ENCODE assay signal across 8 cellular contexts in the genomic region with DNA sequence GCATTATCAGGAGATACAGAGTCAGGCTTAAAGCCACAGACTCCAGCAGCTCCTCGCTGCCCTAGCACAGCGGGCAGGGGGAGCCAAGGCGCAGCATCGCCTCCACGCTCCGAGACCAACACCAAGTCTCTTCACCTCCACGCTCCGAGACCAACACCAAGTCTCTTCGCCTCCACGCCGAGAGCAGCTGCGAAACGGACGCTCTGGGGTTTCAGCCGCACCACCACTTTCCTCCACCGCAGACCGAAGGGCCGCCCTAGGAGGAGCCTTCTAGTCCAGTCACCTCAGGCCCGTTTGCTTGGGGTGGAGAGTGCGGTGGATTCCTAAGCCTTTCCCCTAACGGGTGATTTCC. TPM values are rescaled to one million over a fixed set of nuclear protein-coding genes. Genes with fewer than 3 reads are reported as not detected.
DNase-seq lines count a peak whose midpoint lies in the region; ATAC-seq and TF ChIP-seq lines count a peak whose summit lies in the region.

No MANE protein-coding gene starts in this region.

- peaks cover 10 to 25% (median 15%) of the 10 kb centered on the region in 3 donors for H3K4me1 Mint-ChIP-seq in CD8-positive, alpha-beta memory T cell

- H3K9me3 Mint-ChIP-seq in CD8-positive, alpha-beta memory T cell, result no peaks in the 10 kb centered on the region

- TF ChIP-seq POLR2A in GM19099 (IDR thresholded peaks at IDR 0.05; ENCODE audit: extremely low read depth, insufficient read length, low read depth), result peak; percentile 29

- POLR2A ChIA-PET in CD8-positive, alpha-beta memory T cell (lab: Charles Lee), result no interaction called here

- H3K9me3 ChIP-seq in CD8-positive, alpha-beta memory T cell (ENCODE audit: low read length), result no peaks in the 10 kb centered on the region

- peak; percentile 35 for TF ChIP-seq CTCF in astrocyte of the spinal cord (IDR thresholded peaks at IDR 0.05; ENCODE audit: low read depth, low read length)

- no peaks in the 10 kb centered on the region for H3K27me3 ChIP-seq in CD8-positive, alpha-beta memory T cell (ENCODE audit: insufficient read depth, low read length, poor library complexity, severe bottlenecking)
- no peaks in the 10 kb centered on the region for H3K27me3 ChIP-seq in rectal smooth muscle tissue (ENCODE audit: control insufficient read depth, insufficient read depth, low read length)

- peak in 1 of 5 donors; percentile 9 for DNase-seq in CD8-positive, alpha-beta memory T cell
- DNase-seq in SK-MEL-5 (ENCODE audit: low read depth, low spot score), result peak; percentile 39
- DNase-seq in astrocyte of the spinal cord (ENCODE audit: low read depth, low spot score), result peak; percentile 68
- DNase-seq in hippocampal formation (lab: John Stamatoyannopoulos, UW), result peak; percentile 21 to 44
- DNase-seq in DMS153 (lab: John Stamatoyannopoulos, UW), result no peak

- ATAC-seq in HG03378 (IDR thresholded peaks at IDR 0.05; ENCODE audit: unreplicated experiment), result peak; percentile 36

- in situ Hi-C loops in SK-MEL-5 (cut with HindIII; ENCODE audit: low pct_unique_long_range_greater_than_20kb, low sequenced_read_pairs), result no loop called here
- in situ Hi-C loops in astrocyte of the spinal cord (cut with HindIII; ENCODE audit: low sequenced_read_pairs), result no loop called here

- H3K27ac ChIP-seq in CD8-positive, alpha-beta memory T cell (ENCODE audit: low read depth, low read length), result peak overlapping the region; percentile 41
- peak overlapping the region; percentile 80 for H3K27ac ChIP-seq in rectal smooth muscle tissue (ENCODE audit: low read depth, low read length)

- peaks cover 17 to 22% of the 10 kb centered on the region in 2 donors for H3K27me3 Mint-ChIP-seq in CD8-positive, alpha-beta memory T cell

- H3K9ac ChIP-seq in rectal smooth muscle tissue (ENCODE audit: low read length), result peak overlapping the region; percentile 80

- H3K27ac Mint-ChIP-seq in CD8-positive, alpha-beta memory T cell, result peak overlapping the region in 2 of 8 donors; percentile 21 to 78

- H3K4me1 ChIP-seq in CD8-positive, alpha-beta memory T cell (ENCODE audit: insufficient read depth, low read length), result peaks cover 7% of the 10 kb centered on the region
- peaks cover 5% of the 10 kb centered on the region for H3K4me1 ChIP-seq in rectal smooth muscle tissue (ENCODE audit: control insufficient read depth, insufficient read depth, low read length)

- no peaks in the 10 kb centered on the region for H3K36me3 ChIP-seq in CD8-positive, alpha-beta memory T cell (ENCODE audit: insufficient read depth, low read length)
- no peaks in the 10 kb centered on the region for H3K36me3 ChIP-seq in rectal smooth muscle tissue (ENCODE audit: control insufficient read depth, insufficient read depth, low read length)

- peak overlapping the region; percentile 66 to 94 (median 80) for H3K4me3 Mint-ChIP-seq in CD8-positive, alpha-beta memory T cell

- H3K36me3 Mint-ChIP-seq in CD8-positive, alpha-beta memory T cell, result peaks cover 0 to 2% (median 0%) of the 10 kb centered on the region in 3 donors

- peak overlapping the region; percentile 61 for H3K4me3 ChIP-seq in CD8-positive, alpha-beta memory T cell (ENCODE audit: low read length)
- H3K4me3 ChIP-seq in astrocyte of the spinal cord (ENCODE audit: low read depth, low read length) (peak overlapping the region; percentile 82), rectal smooth muscle tissue (ENCODE audit: low read length) (peak overlapping the region; percentile 90)

- CTCF ChIA-PET in CD8-positive, alpha-beta memory T cell (lab: Charles Lee), result interaction anchor here (1.6 kb wide), 1 partner anchor 154 kb away, joined by 10 read pairs; no protein-coding TSS in a partner anchor

RNA-seq across cellular contexts. Expression of a gene that starts 0.7 kb away (rescaled TPM):
- total RNA-seq in CD8-positive, alpha-beta memory T cell, result 1 to 10 TPM; 5.8 to 7.0 TPM
- polyA plus RNA-seq in CD8-positive, alpha-beta memory T cell, result 0.61 TPM
- 42.2 and 46.4 TPM in 2 replicates for total RNA-seq in SK-MEL-5 (2014; rRNA removed; shearing (Covaris generic))
- 20.8 and 29.9 TPM in 2 replicates for polyA plus RNA-seq in SK-MEL-5 (2015; cell fraction: cytosol; rRNA removed)
- 131 and 135 TPM in 2 replicates for polyA plus RNA-seq in SK-MEL-5 (2015; cell fraction: nucleus; rRNA removed)

RNA-seq across cellular contexts. Expression of a gene that starts 59.4 kb away (rescaled TPM):
- not detected for total RNA-seq in CD8-positive, alpha-beta memory T cell
- not detected for polyA plus RNA-seq in CD8-positive, alpha-beta memory T cell
- total RNA-seq in SK-MEL-5 (2014; rRNA removed; shearing (Covaris generic)), result 0.37 and 0.67 TPM in 2 replicates
- 1.3 and 2.1 TPM in 2 replicates for polyA plus RNA-seq in SK-MEL-5 (2015; cell fraction: cytosol; rRNA removed)
- polyA plus RNA-seq in SK-MEL-5 (2015; cell fraction: nucleus; rRNA removed), result 0.42 TPM in 1 of 2 replicates, not detected in the other
